ENCODE assay signal across 1 cellular context in genomic region chr1:234604393-234604725, GRCh38.
TF ChIP-seq lines count a peak whose summit lies in the region.

No MANE protein-coding gene starts in this region.

TF ChIP-seq in GM12878, 131 proteins besides CTCF, POLR2A, EP300 and RAD21 (continued from another document):
- TF ChIP-seq FOS (IDR thresholded peaks at IDR 0.05; ENCODE audit: borderline replicate concordance, extremely low read depth, insufficient read length) (no peak), JUND (IDR thresholded peaks at IDR 0.05; ENCODE audit: low read depth, low read length) (no peak), ZNF207 (IDR thresholded peaks at IDR 0.05; ENCODE audit: borderline replicate concordance) (no peak), ZNF384 (IDR thresholded peaks at IDR 0.05; ENCODE audit: borderline replicate concordance, low read depth, low read length) (no peak), KAT2A (conservative IDR thresholded peaks at IDR 0.05; ENCODE audit: control insufficient read depth, low read depth, low read length) (no peak), WRNIP1 (IDR thresholded peaks at IDR 0.05; ENCODE audit: borderline replicate concordance, low read depth, low read length) (no peak), ATF7 (IDR thresholded peaks at IDR 0.05; ENCODE audit: low read depth) (no peak), ZBTB33 (IDR thresholded peaks at IDR 0.05) (no peak), MYC (IDR thresholded peaks at IDR 0.05; ENCODE audit: insufficient read depth, insufficient read length, insufficient replicate concordance, low read length, severe bottlenecking) (no peak), EED (IDR thresholded peaks at IDR 0.05; ENCODE audit: low read depth) (no peak), RCOR1 (conservative IDR thresholded peaks at IDR 0.05; ENCODE audit: low read depth, low read length) (no peak), CBFB (IDR thresholded peaks at IDR 0.05; ENCODE audit: low read depth) (no peak), SUPT20H (IDR thresholded peaks at IDR 0.05; ENCODE audit: borderline replicate concordance, control insufficient read depth, low read depth, low read length) (no peak)
